In genomic region chr5:76204713-76205112, GRCh38 we compare ENCODE assay signal across 1 cellular context.
TF ChIP-seq lines count a peak whose summit lies in the region.

No MANE protein-coding gene starts in this region.

TF ChIP-seq in WTC11, 78 proteins besides CTCF, POLR2A, EP300 and RAD21 (continued from another document):
- TF ChIP-seq HMGXB4 (CRISPR knock-in tag; IDR thresholded peaks at IDR 0.05) (no peak), TEAD1 (CRISPR knock-in tag; IDR thresholded peaks at IDR 0.05) (no peak), ZNF423 (CRISPR knock-in tag; IDR thresholded peaks at IDR 0.05) (no peak), RORB (CRISPR knock-in tag; IDR thresholded peaks at IDR 0.05) (no peak), AR (CRISPR knock-in tag; IDR thresholded peaks at IDR 0.05) (no peak), ATF3 (CRISPR knock-in tag; conservative IDR thresholded peaks at IDR 0.05) (no peak), NFE2L1 (CRISPR knock-in tag; IDR thresholded peaks at IDR 0.05) (no peak), CDX4 (CRISPR knock-in tag; IDR thresholded peaks at IDR 0.05; ENCODE audit: borderline replicate concordance) (no peak)
